1 cellular context compared by ENCODE assay signal in the genomic region with DNA sequence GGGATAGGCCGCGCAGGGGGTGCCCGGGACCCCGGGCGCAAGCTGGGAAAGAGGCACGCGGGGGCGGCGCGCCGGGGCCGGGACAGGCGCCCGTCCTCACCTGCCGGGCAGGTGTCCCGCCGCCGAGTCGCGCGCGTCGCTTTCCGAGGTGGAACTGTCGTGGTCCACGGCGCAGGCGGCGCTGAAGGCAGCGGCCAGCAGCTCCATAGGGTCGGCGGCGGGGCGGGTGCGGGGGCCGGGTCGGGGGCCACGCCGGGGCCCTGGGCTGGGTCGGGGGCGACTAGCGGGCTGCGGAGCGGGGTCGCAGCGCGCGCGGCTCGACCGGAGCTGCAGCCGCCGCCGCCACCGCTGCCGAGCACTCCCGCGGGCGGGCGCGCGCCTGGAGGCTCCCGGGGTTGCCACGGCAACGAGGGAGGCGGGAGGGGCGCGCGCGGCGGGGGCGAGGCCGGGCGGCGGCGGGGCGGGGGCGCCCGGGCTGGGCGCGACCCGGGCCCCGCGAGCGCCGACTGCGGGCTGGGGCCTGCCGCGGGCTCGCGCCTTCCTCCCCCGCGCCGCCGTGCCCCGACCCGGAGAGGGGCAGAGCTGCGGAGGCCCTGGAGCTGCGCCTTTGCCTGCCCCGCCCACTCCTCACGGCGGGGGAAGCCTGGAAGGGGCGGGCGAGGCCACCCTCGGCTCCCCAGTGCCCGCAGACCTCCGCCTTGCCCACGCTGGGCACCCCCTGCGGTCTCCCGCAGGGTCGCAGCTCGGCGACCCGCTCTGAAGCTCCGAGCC.
TF ChIP-seq lines count a peak whose summit lies in the region.

No MANE protein-coding gene starts in this region.

TF ChIP-seq in HepG2, 621 proteins besides CTCF, POLR2A, EP300 and RAD21 (continued from another document):
- TF ChIP-seq, protein P1, sequence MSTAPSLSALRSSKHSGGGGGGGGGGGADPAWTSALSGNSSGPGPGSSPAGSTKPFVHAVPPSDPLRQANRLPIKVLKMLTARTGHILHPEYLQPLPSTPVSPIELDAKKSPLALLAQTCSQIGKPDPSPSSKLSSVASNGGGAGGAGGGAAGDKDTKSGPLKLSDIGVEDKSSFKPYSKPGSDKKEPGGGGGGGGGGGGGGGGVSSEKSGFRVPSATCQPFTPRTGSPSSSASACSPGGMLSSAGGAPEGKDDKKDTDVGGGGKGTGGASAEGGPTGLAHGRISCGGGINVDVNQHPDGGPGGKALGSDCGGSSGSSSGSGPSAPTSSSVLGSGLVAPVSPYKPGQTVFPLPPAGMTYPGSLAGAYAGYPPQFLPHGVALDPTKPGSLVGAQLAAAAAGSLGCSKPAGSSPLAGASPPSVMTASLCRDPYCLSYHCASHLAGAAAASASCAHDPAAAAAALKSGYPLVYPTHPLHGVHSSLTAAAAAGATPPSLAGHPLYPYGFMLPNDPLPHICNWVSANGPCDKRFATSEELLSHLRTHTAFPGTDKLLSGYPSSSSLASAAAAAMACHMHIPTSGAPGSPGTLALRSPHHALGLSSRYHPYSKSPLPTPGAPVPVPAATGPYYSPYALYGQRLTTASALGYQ (CRISPR knock-in tag; IDR thresholded peaks at IDR 0.05), result no peak
- no peak for TF ChIP-seq MXI1 (IDR thresholded peaks at IDR 0.05; ENCODE audit: borderline replicate concordance, low read depth, low read length)
